8 cellular contexts compared by ENCODE assay signal in the genomic region with DNA sequence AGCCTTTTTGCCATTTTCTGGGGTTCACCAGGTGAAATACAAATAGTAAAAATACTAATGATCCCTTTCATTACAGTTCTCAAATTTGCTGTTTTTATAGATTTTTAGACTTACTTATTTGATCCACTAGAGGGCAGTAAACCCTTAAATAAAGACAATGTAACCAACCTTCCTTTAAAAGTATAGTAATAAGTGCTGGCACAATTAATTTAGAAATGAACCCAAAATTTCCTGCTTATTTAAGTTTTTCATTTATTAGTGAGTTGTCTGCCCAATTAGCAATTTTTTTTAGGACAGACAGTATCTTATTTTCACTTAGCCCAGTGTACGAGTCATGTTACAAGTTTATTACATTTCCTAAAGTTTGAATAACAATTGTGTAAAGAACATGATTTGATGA. TPM values are rescaled to one million over a fixed set of nuclear protein-coding genes. Genes with fewer than 3 reads are reported as not detected.
DNase-seq lines count a peak whose midpoint lies in the region; ATAC-seq, FAIRE-seq and TF ChIP-seq lines count a peak whose summit lies in the region.

No MANE protein-coding gene starts in this region.

- peaks cover 26% of the 10 kb centered on the region for H3K79me2 ChIP-seq in osteoblast (ENCODE audit: insufficient read depth, low read length)

- peak; percentile 10 for FAIRE-seq in colon (lab: Jason Lieb, UNC)

- H3K4me2 ChIP-seq in osteoblast (ENCODE audit: insufficient read depth, low read length) = peak overlapping the region; percentile 80

- H4K20me1 ChIP-seq in osteoblast (ENCODE audit: insufficient read depth, low read length) = no peaks in the 10 kb centered on the region

- H3K9me3 ChIP-seq in left ventricle myocardium inferior (replicated peaks) (no peaks in the 10 kb centered on the region), osteoblast (ENCODE audit: low read depth, low read length) (no peaks in the 10 kb centered on the region)

- no peaks in the 10 kb centered on the region for H3K36me3 ChIP-seq in left ventricle myocardium inferior
- no peaks in the 10 kb centered on the region for H3K36me3 ChIP-seq in osteoblast (ENCODE audit: insufficient read depth, low read length)

- H3K4me1 ChIP-seq in left ventricle myocardium inferior (peaks cover 7% of the 10 kb centered on the region), osteoblast (ENCODE audit: insufficient read depth, low read length) (peaks cover 24% of the 10 kb centered on the region)

- ATAC-seq in HG03135 (IDR thresholded peaks at IDR 0.05; ENCODE audit: unreplicated experiment) = no peak

- H2AFZ ChIP-seq in osteoblast (ENCODE audit: low read length) = peak overlapping the region; percentile 61

- intact Hi-C loops in left ventricle myocardium inferior (cut with micrococcal nuclease) (loop anchor here (10.0 kb wide), 2 partner anchors 289 to 349 kb away; a partner anchor contains a TSS), cardiac septum (cut with DNase I) (loop anchor here (2.0 kb wide), 1 partner anchor 345 kb away; no protein-coding TSS in a partner anchor)

- TF ChIP-seq CTCF in left ventricle myocardium inferior (IDR thresholded peaks at IDR 0.05; ENCODE audit: borderline replicate concordance) = peak; percentile 73
- peak; percentile 54 for TF ChIP-seq CTCF in osteoblast (IDR thresholded peaks at IDR 0.05; ENCODE audit: extremely low read depth, low read depth, low read length)

- H3K4me3 ChIP-seq in left ventricle myocardium inferior = no peak overlapping the region
- peak overlapping the region; percentile 54 for H3K4me3 ChIP-seq in osteoblast (ENCODE audit: insufficient read depth, low read length)

- H3K27ac ChIP-seq in left ventricle myocardium inferior (replicated peaks) (no peak overlapping the region), osteoblast (ENCODE audit: low read depth, low read length) (peak overlapping the region; percentile 11)

- no peak for DNase-seq in left ventricle myocardium inferior
- no peak for DNase-seq in cardiac septum (ENCODE audit: low spot score)
- DNase-seq in NCI-H526 treated with DMSO at 0.1 percent for 48 hours (lab: John Stamatoyannopoulos, UW) = peak; percentile 38
- DNase-seq in osteoblast (ENCODE audit: insufficient read length, low spot score, missing footprints) = peak; percentile 73
- DNase-seq in ureter (ENCODE audit: low spot score) = no peak
- no peak for DNase-seq in COLO668 (lab: John Stamatoyannopoulos, UW; ENCODE audit: unreplicated experiment)

- no peaks in the 10 kb centered on the region for H3K27me3 ChIP-seq in left ventricle myocardium inferior (ENCODE audit: low read depth)
- H3K27me3 ChIP-seq in osteoblast (ENCODE audit: insufficient read depth, low read length) = no peaks in the 10 kb centered on the region

RNA-seq across cellular contexts. Expression of a gene that starts 4.7 kb away (rescaled TPM):
- total RNA-seq in left ventricle myocardium inferior (0.58 TPM), cardiac septum (0.22 TPM), osteoblast (1.5 and 1.8 TPM in 2 replicates), ureter (2.6 TPM)

RNA-seq across cellular contexts. Expression of a gene that starts 6.0 kb away (rescaled TPM):
- total RNA-seq in left ventricle myocardium inferior (40.2 TPM), cardiac septum (52.3 TPM), osteoblast (52.5 and 67.5 TPM in 2 replicates), ureter (92.6 TPM)

Comparison
In these comparisons a context has a peak if more than half of its experiments do, and no peak if none do; other contexts are left out.
1. DNase-seq: peak in NCI-H526 treated with DMSO at 0.1 percent for 48 hours (single experiment) and osteoblast (single experiment); none in left ventricle myocardium inferior (single experiment), cardiac septum (single experiment), ureter (single experiment) and COLO668 (single experiment).